In genomic region chr14:42683690-42684089, GRCh38 we compare ENCODE assay signal across 1 cellular context.
A peak's percentile ranks its signal among the peaks of the same experiment; 100 is the strongest.
TF ChIP-seq lines count a peak whose summit lies in the region.

No MANE protein-coding gene starts in this region.

TF ChIP-seq in HepG2, 621 proteins besides CTCF, POLR2A, EP300 and RAD21 (continued from another document):
- TF ChIP-seq GRHL1 (CRISPR knock-in tag; conservative IDR thresholded peaks at IDR 0.05) (no peak), ZNF382 (CRISPR knock-in tag; IDR thresholded peaks at IDR 0.05; ENCODE audit: borderline replicate concordance) (no peak), PAF1 (CRISPR knock-in tag; IDR thresholded peaks at IDR 0.05) (no peak), ZNF33B (CRISPR knock-in tag; IDR thresholded peaks at IDR 0.05) (no peak), CEBPB (IDR thresholded peaks at IDR 0.05; ENCODE audit: borderline replicate concordance, low read depth, low read length) (peak; percentile 81)
TF ChIP-seq in HepG2: peak in this region for 1.
